8 cellular contexts compared by ENCODE assay signal in the genomic region with DNA sequence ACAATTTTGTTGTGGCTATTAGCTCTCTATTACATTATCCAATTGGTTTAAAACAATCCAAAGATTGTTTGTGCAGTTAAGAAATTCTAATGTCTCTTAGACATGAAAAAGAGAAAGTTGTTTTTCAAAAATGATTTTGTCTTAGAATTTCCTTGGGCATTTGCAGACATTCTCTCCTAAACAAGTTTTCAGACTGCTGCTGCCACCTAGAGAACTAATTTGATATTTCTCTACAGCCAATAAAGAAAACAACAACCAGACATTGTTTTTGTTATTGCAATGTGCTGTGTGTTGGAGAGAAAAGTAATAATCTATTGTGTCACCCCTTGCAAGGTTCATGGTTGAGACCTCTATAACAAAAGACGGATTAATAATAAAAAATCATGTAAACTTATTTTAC.
DNase-seq lines count a peak whose midpoint lies in the region; ATAC-seq and TF ChIP-seq lines count a peak whose summit lies in the region.

No MANE protein-coding gene starts in this region.

- peak; percentile 48 for TF ChIP-seq CTCF in choroid plexus epithelial cell (conservative IDR thresholded peaks at IDR 0.05; ENCODE audit: low read depth, low read length)
- TF ChIP-seq CTCF in parathyroid adenoma (IDR thresholded peaks at IDR 0.05), result peak; percentile 43

- H3K4me2 ChIP-seq in parathyroid adenoma (ENCODE audit: low read length), result no peak overlapping the region

- no peaks in the 10 kb centered on the region for H3K9me3 ChIP-seq in parathyroid adenoma (ENCODE audit: control insufficient read depth, low read length)

- DNase-seq in HCEC 1CT, result peak; percentile 6
- peak; percentile 21 for DNase-seq in NCI-H2227 treated with DMSO at 0.1 percent for 48 hours (lab: John Stamatoyannopoulos, UW)
- DNase-seq in choroid plexus epithelial cell (ENCODE audit: low read depth), result peak; percentile 42
- DNase-seq in KG1 (lab: John Stamatoyannopoulos, UW), result no peak
- DNase-seq in ecto neural progenitor cell (ENCODE audit: low spot score), result no peak
- DNase-seq in COLO668 (lab: John Stamatoyannopoulos, UW; ENCODE audit: unreplicated experiment), result no peak

- H3K4me1 ChIP-seq in parathyroid adenoma, result no peaks in the 10 kb centered on the region

- ATAC-seq in HG03460 (IDR thresholded peaks at IDR 0.05; ENCODE audit: unreplicated experiment), result no peak

- no peaks in the 10 kb centered on the region for H3K36me3 ChIP-seq in parathyroid adenoma (ENCODE audit: control insufficient read depth, insufficient read depth, low read length)

- no peak overlapping the region for H3K9ac ChIP-seq in parathyroid adenoma

- H2AFZ ChIP-seq in parathyroid adenoma, result no peak overlapping the region

- no peaks in the 10 kb centered on the region for H3K79me2 ChIP-seq in parathyroid adenoma

- H3K27ac ChIP-seq in parathyroid adenoma, result no peak overlapping the region

- H3K27me3 ChIP-seq in parathyroid adenoma (ENCODE audit: control insufficient read depth, insufficient read depth, low read length), result no peaks in the 10 kb centered on the region

- H3K4me3 ChIP-seq in choroid plexus epithelial cell (ENCODE audit: low read depth, low read length) (no peak overlapping the region), parathyroid adenoma (ENCODE audit: low read depth, low read length) (no peak overlapping the region)

Comparison
In these comparisons a context has a peak if more than half of its experiments do, and no peak if none do; other contexts are left out.
1. DNase-seq: peak in HCEC 1CT (single experiment), NCI-H2227 treated with DMSO at 0.1 percent for 48 hours (single experiment) and choroid plexus epithelial cell (single experiment); none in KG1 (single experiment), ecto neural progenitor cell (single experiment) and COLO668 (single experiment).